In the genomic region with DNA sequence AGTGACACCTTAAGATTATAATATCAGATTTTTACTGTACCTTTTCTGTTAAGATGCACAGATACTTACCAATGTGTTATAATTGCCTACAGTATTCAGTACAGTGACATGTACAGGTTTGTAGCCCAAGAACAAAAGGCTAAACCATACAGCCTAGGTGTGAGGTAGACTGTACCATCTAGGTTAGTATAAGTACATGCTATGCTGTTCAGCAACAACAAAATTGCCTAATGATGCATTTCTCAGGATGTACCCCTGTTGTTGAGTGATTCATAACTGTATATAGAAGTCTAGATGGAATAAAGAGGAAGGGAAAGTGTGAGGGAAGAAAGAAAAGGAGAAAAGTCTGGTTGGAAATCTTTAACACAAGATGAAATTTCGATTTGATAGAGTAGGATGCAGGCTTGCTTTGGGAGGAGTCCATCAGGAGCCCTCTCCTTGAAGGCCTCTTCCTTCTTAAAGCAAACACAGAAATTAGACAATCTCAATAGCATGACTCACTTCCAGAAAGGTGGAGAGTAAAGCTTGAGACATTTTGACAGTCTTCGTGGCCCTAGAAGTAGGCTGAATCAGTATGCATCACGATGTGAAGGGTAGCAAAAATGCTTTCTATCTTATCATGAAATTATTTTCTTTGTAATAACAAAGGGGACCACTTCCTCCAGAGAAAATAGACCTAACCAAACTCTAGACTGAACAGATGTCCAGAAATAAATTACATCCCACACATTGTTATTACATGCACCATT, we compare ENCODE assay signal across 11 cellular contexts.
DNase-seq lines count a peak whose midpoint lies in the region; ATAC-seq and TF ChIP-seq lines count a peak whose summit lies in the region.
"Had no signal": no experiment of that assay in that cellular context is flagged by ENCODE, and none has a peak within 500 bp of the region (broad histone marks: within the 10 kb centered on the region; RNA-seq: fewer than 3 reads in every experiment).

No MANE protein-coding gene starts in this region.

- peaks cover 17% of the 10 kb centered on the region for H3K4me1 Mint-ChIP-seq in MCF 10A (ENCODE audit: insufficient read depth, unreplicated experiment)

- POLR2A ChIA-PET in MCF 10A (lab: Yijun Ruan, JAX), result no interaction called here

- H3K4me1 ChIP-seq in breast epithelium, result no peaks in the 10 kb centered on the region
- H3K4me1 ChIP-seq in ascending aorta, result no peaks in the 10 kb centered on the region
- H3K4me1 ChIP-seq: parathyroid adenoma had no signal

- no peak overlapping the region for H3K4me3 Mint-ChIP-seq in MCF 10A (ENCODE audit: unreplicated experiment)

- no peak for TF ChIP-seq POLR2A in breast epithelium (IDR thresholded peaks at IDR 0.05)

- CTCF ChIA-PET in MCF 10A (lab: Yijun Ruan, JAX), result interaction anchor here (0.6 kb wide), 1 partner anchor 88 kb away, joined by 3 read pairs; no protein-coding TSS in a partner anchor

- no peak for ATAC-seq in GM21528 (IDR thresholded peaks at IDR 0.05; ENCODE audit: low FRiP score, unreplicated experiment)

- BruUV-seq in MCF 10A (replicated peaks; lab: Mats Ljungman, UMichigan), result no TSS peak

- H3K27ac Mint-ChIP-seq in MCF 10A (ENCODE audit: low read depth, unreplicated experiment), result no peak overlapping the region

- no peaks in the 10 kb centered on the region for H3K27me3 Mint-ChIP-seq in MCF 10A (ENCODE audit: insufficient read depth, unreplicated experiment)

- DNase-seq in MCF 10A (ENCODE audit: unreplicated experiment), result peak; percentile 60
- no peak for DNase-seq in breast epithelium (ENCODE audit: low spot score in 2 of 2)
- DNase-seq in LoVo (ENCODE audit: low spot score), result peak; percentile 35
- peak; percentile 68 for DNase-seq in dermis blood vessel endothelial cell
- no peak for DNase-seq in ascending aorta (ENCODE audit: low spot score in 2 of 2)
- DNase-seq in DMS 273 (lab: John Stamatoyannopoulos, UW; ENCODE audit: unreplicated experiment), result no peak
- DNase-seq in SK-N-DZ (ENCODE audit: low spot score), result no peak
- DNase-seq: NCI-H1436; stimulated activated CD4-positive, alpha-beta T cell treated with anti-CD3 and anti-CD28 coated beads, Interleukin-4, amount 100 ng/mL, for 4 hours had no signal

- no peaks in the 10 kb centered on the region for H3K36me3 Mint-ChIP-seq in MCF 10A (ENCODE audit: insufficient read depth, unreplicated experiment)

- no peaks in the 10 kb centered on the region for H3K9me3 ChIP-seq in breast epithelium
- no peaks in the 10 kb centered on the region for H3K9me3 ChIP-seq in ascending aorta

- H3K4me3 ChIP-seq in breast epithelium (no peak overlapping the region), ascending aorta (no peak overlapping the region)

- no peaks in the 10 kb centered on the region for H3K9me3 Mint-ChIP-seq in MCF 10A (ENCODE audit: unreplicated experiment)

- no peaks in the 10 kb centered on the region for H3K36me3 ChIP-seq in breast epithelium
- no peaks in the 10 kb centered on the region for H3K36me3 ChIP-seq in ascending aorta

- H3K27me3 ChIP-seq in breast epithelium, result no peaks in the 10 kb centered on the region
- H3K27me3 ChIP-seq in ascending aorta, result no peaks in the 10 kb centered on the region

- intact Hi-C loops in MCF 10A (cut with micrococcal nuclease), result no loop called here
- intact Hi-C loops in breast epithelium (cut with DNase I; ENCODE audit: low total_unique reads), result no loop called here
- intact Hi-C loops in ascending aorta (cut with DNase I), result no loop called here

- H3K27ac ChIP-seq in breast epithelium, result no peak overlapping the region
- H3K27ac ChIP-seq in ascending aorta, result no peak overlapping the region
- H3K27ac ChIP-seq: parathyroid adenoma had no signal

- TF ChIP-seq CTCF in MCF 10A (IDR thresholded peaks at IDR 0.05; ENCODE audit: unreplicated experiment), result no peak
- TF ChIP-seq CTCF in breast epithelium (IDR thresholded peaks at IDR 0.05), result no peak
- TF ChIP-seq CTCF in ascending aorta (IDR thresholded peaks at IDR 0.05), result no peak

Comparison
In these comparisons a context has a peak if more than half of its experiments do, and no peak if none do; other contexts are left out.
1. DNase-seq: peak in MCF 10A (single experiment), LoVo (single experiment) and dermis blood vessel endothelial cell (single experiment); none in breast epithelium (0 of 2), ascending aorta (0 of 2), DMS 273 (single experiment) and SK-N-DZ (single experiment).